ENCODE assay signal across 8 cellular contexts in the genomic region with DNA sequence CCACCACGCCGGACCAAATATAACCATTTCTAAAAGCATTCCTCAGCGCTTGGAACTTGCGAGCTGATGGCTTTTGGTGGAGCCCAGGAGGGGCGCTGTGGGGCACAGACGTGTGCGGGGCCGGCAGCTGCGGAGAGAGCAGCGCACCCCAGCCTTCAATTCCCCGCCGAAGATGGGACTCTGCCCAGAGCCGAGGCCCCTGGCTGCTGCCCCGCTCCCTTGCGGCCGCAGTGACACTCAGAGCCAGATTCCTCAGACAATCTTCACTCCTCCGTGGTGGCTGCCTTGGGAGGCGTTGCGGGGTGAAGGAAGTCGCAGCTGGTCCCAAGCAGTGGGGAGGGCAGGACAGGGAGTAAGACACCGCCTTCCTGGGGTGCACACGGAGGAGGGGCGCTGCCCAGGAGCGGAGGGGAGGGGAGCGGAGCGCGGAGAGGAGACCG.
DNase-seq lines count a peak whose midpoint lies in the region; ATAC-seq and TF ChIP-seq lines count a peak whose summit lies in the region.

No MANE protein-coding gene starts in this region.

- H2AFZ ChIP-seq in parathyroid adenoma: peak overlapping the region; percentile 92

- in situ Hi-C loops in astrocyte of the cerebellum (cut with HindIII; ENCODE audit: low sequenced_read_pairs): no loop called here

- H3K4me1 ChIP-seq in parathyroid adenoma: peaks cover 11% of the 10 kb centered on the region

- H3K9me3 ChIP-seq in parathyroid adenoma (ENCODE audit: control insufficient read depth, low read length): no peaks in the 10 kb centered on the region

- no peaks in the 10 kb centered on the region for H3K27me3 ChIP-seq in parathyroid adenoma (ENCODE audit: control insufficient read depth, insufficient read depth, low read length)

- H3K27ac ChIP-seq in parathyroid adenoma: peak overlapping the region; percentile 43

- H3K9ac ChIP-seq in parathyroid adenoma: no peak overlapping the region

- TF ChIP-seq CTCF in astrocyte of the cerebellum (IDR thresholded peaks at IDR 0.05; ENCODE audit: low read depth, low read length, missing control alignments) (peak; percentile 72), parathyroid adenoma (IDR thresholded peaks at IDR 0.05) (peak; percentile 74)

- no peaks in the 10 kb centered on the region for H3K36me3 ChIP-seq in parathyroid adenoma (ENCODE audit: control insufficient read depth, insufficient read depth, low read length)

- ATAC-seq in left ventricle myocardium superior: peak; percentile 86

- peak overlapping the region; percentile 47 for H3K4me3 ChIP-seq in astrocyte of the cerebellum (ENCODE audit: low read depth, low read length)
- H3K4me3 ChIP-seq in parathyroid adenoma (ENCODE audit: low read depth, low read length): peak overlapping the region; percentile 42

- peak; percentile 30 for DNase-seq in GM19240 (ENCODE audit: insufficient read length, low spot score)
- DNase-seq in SKM-1 (lab: John Stamatoyannopoulos, UW; ENCODE audit: unreplicated experiment): peak; percentile 38
- no peak for DNase-seq in astrocyte of the cerebellum (ENCODE audit: low read depth)
- peak; percentile 77 for DNase-seq in left ventricle myocardium superior
- no peak for DNase-seq in NAMALWA (ENCODE audit: low spot score)
- no peak for DNase-seq in NCI-H526 treated with DMSO at 0.1 percent for 48 hours (lab: John Stamatoyannopoulos, UW)
- no peak for DNase-seq in NCI-H2196 treated with DMSO at 0.1 percent for 48 hours (lab: John Stamatoyannopoulos, UW; ENCODE audit: unreplicated experiment)

- peak overlapping the region; percentile 94 for H3K4me2 ChIP-seq in parathyroid adenoma (ENCODE audit: low read length)

- intact Hi-C loops in left ventricle myocardium superior (cut with micrococcal nuclease): no loop called here

- no peaks in the 10 kb centered on the region for H3K79me2 ChIP-seq in parathyroid adenoma

Comparison
In these comparisons a context has a peak if more than half of its experiments do, and no peak if none do; other contexts are left out.
1. DNase-seq: peak in GM19240 (single experiment), SKM-1 (single experiment) and left ventricle myocardium superior (single experiment); none in astrocyte of the cerebellum (single experiment), NAMALWA (single experiment), NCI-H526 treated with DMSO at 0.1 percent for 48 hours (single experiment) and NCI-H2196 treated with DMSO at 0.1 percent for 48 hours (single experiment).